ENCODE assay signal across 8 cellular contexts in genomic region chr22:26585104-26585790, GRCh38. TPM values are rescaled to one million over a fixed set of nuclear protein-coding genes. Genes with fewer than 3 reads are reported as not detected.
A peak's percentile ranks its signal among the peaks of the same experiment; 100 is the strongest.
DNase-seq lines count a peak whose midpoint lies in the region; TF ChIP-seq lines count a peak whose summit lies in the region.

No MANE protein-coding gene starts in this region.

- H4K91ac ChIP-seq in mesenchymal stem cell (ENCODE audit: low read length): no peak overlapping the region

- H3K79me1 ChIP-seq in mesenchymal stem cell (replicated peaks; ENCODE audit: low read length, poor library complexity, severe bottlenecking): peaks cover 31% of the 10 kb centered on the region

- no peak overlapping the region for H3K23ac ChIP-seq in mesenchymal stem cell (ENCODE audit: low read length in 2 of 2)

- H3K27ac ChIP-seq in mesenchymal stem cell (ENCODE audit: low read length, poor library complexity, severe bottlenecking): peak overlapping the region; percentile 1

- H3K18ac ChIP-seq in mesenchymal stem cell (ENCODE audit: low read depth in 1 of 2, low read length in 2 of 2): peak overlapping the region in 1 of 2 experiments; percentile 18

- DNase-seq in AG08395 (ENCODE audit: low spot score): peak; percentile 81
- DNase-seq in HT1080 (ENCODE audit: low read depth): peak; percentile 96
- peak; percentile 79 for DNase-seq in astrocyte of the spinal cord (ENCODE audit: low read depth, low spot score)
- peak; percentile 71 for DNase-seq in mesenchymal stem cell
- DNase-seq in SIG-M5 treated with dmso at 0.1 percent for 504 hours (lab: John Stamatoyannopoulos, UW; ENCODE audit: unreplicated experiment): no peak
- DNase-seq in SHP77 treated with DMSO at 0.1 percent for 48 hours (lab: John Stamatoyannopoulos, UW): no peak
- no peak for DNase-seq in NK-92 treated with Interleukin-12 subunit alpha and Interleukin-12 subunit beta, amount 100 ng/mL, for 24 hours (lab: John Stamatoyannopoulos, UW)
- DNase-seq in epidermal melanocyte (ENCODE audit: insufficient read length, low spot score): no peak

- H2BK5ac ChIP-seq in mesenchymal stem cell (ENCODE audit: low read depth, low read length, poor library complexity, severe bottlenecking): no peak overlapping the region

- H2BK15ac ChIP-seq in mesenchymal stem cell (ENCODE audit: low read depth, poor library complexity, severe bottlenecking): no peak overlapping the region

- in situ Hi-C loops in astrocyte of the spinal cord (cut with HindIII; ENCODE audit: low sequenced_read_pairs): no loop called here

- no peak overlapping the region for H2BK12ac ChIP-seq in mesenchymal stem cell (ENCODE audit: low read length in 2 of 2)

- peaks cover 3% of the 10 kb centered on the region for H3K9me3 ChIP-seq in mesenchymal stem cell (ENCODE audit: control insufficient read depth, low read length)

- H3K36me3 ChIP-seq in mesenchymal stem cell (ENCODE audit: control insufficient read depth in 1 of 2, insufficient read depth in 2 of 2, low read depth in 1 of 2, low read length in 2 of 2): peaks cover 0 to 12% of the 10 kb centered on the region in 2 experiments

- H3K4ac ChIP-seq in mesenchymal stem cell (ENCODE audit: low read depth in 1 of 2, low read length in 2 of 2): no peak overlapping the region

- H3K4me2 ChIP-seq in mesenchymal stem cell (ENCODE audit: low read length, poor library complexity, severe bottlenecking): no peak overlapping the region

- H3K4me3 ChIP-seq in astrocyte of the spinal cord (ENCODE audit: low read depth, low read length) (no peak overlapping the region), mesenchymal stem cell (ENCODE audit: insufficient read depth in 1 of 2, low read depth in 1 of 2, low read length in 2 of 2) (no peak overlapping the region)

- peak overlapping the region; percentile 44 for H2BK120ac ChIP-seq in mesenchymal stem cell (ENCODE audit: low read depth, low read length)

- no peak overlapping the region for H3K14ac ChIP-seq in mesenchymal stem cell (ENCODE audit: low read length in 2 of 2)

- no peak overlapping the region for H2AK5ac ChIP-seq in mesenchymal stem cell (ENCODE audit: low read length, severe bottlenecking)

- TF ChIP-seq CTCF in astrocyte of the spinal cord (IDR thresholded peaks at IDR 0.05; ENCODE audit: low read depth, low read length): peak; percentile 33

- peaks cover 14% of the 10 kb centered on the region for H3K4me1 ChIP-seq in mesenchymal stem cell (ENCODE audit: control insufficient read depth, insufficient read depth, low read depth, low read length)

- no peaks in the 10 kb centered on the region for H3K27me3 ChIP-seq in mesenchymal stem cell (ENCODE audit: control insufficient read depth in 1 of 2, insufficient read depth in 1 of 2, low read length in 2 of 2)

- peak overlapping the region; percentile 47 for H4K8ac ChIP-seq in mesenchymal stem cell (ENCODE audit: low read length)

- H2AFZ ChIP-seq in mesenchymal stem cell (ENCODE audit: low read depth, low read length): no peak overlapping the region

- H3K9ac ChIP-seq in mesenchymal stem cell (ENCODE audit: low read length): no peak overlapping the region

- WGBS in mesenchymal stem cell: 61% methylated on average over 10 of the region's 11 CpGs

RNA-seq across cellular contexts. Expression of gene TPST2, which starts 4.7 kb away (rescaled TPM):
- 42.6 and 50.1 TPM in 2 replicates for total RNA-seq in HT1080 (2014; rRNA removed; shearing (Covaris generic))
- 39.2 and 40.2 TPM in 2 replicates for polyA plus RNA-seq in HT1080 (2015; cell fraction: cytosol; rRNA removed)
- 22.5 and 28.3 TPM in 2 replicates for polyA plus RNA-seq in HT1080 (2015; cell fraction: nucleus; rRNA removed)
- polyA plus RNA-seq in mesenchymal stem cell (2013, experiment 1 of 2): 15.3 TPM
- polyA plus RNA-seq in mesenchymal stem cell (2013, experiment 2 of 2): 16.3 TPM

RNA-seq across cellular contexts. Expression of gene CRYBB1, which starts 32.6 kb away (rescaled TPM):
- not detected in 2 replicates for total RNA-seq in HT1080 (2014; rRNA removed; shearing (Covaris generic))
- not detected in 2 replicates for polyA plus RNA-seq in HT1080 (2015; cell fraction: cytosol; rRNA removed)
- not detected in 2 replicates for polyA plus RNA-seq in HT1080 (2015; cell fraction: nucleus; rRNA removed)
- polyA plus RNA-seq in mesenchymal stem cell (2013, experiment 1 of 2): not detected
- not detected for polyA plus RNA-seq in mesenchymal stem cell (2013, experiment 2 of 2)

RNA-seq across cellular contexts. Expression of gene CRYBA4, which starts 36.5 kb away (rescaled TPM):
- total RNA-seq in HT1080 (2014; rRNA removed; shearing (Covaris generic)): not detected in 2 replicates
- polyA plus RNA-seq in HT1080 (2015; cell fraction: cytosol; rRNA removed): not detected in 2 replicates
- not detected in 2 replicates for polyA plus RNA-seq in HT1080 (2015; cell fraction: nucleus; rRNA removed)
- polyA plus RNA-seq in mesenchymal stem cell (2013, experiment 1 of 2): not detected
- not detected for polyA plus RNA-seq in mesenchymal stem cell (2013, experiment 2 of 2)

Comparison
In these comparisons a context has a peak if more than half of its experiments do, and no peak if none do; other contexts are left out.
1. DNase-seq: peak in AG08395 (single experiment), HT1080 (single experiment), astrocyte of the spinal cord (single experiment) and mesenchymal stem cell (single experiment); none in SIG-M5 treated with dmso at 0.1 percent for 504 hours (single experiment), SHP77 treated with DMSO at 0.1 percent for 48 hours (single experiment), NK-92 treated with Interleukin-12 subunit alpha and Interleukin-12 subunit beta, amount 100 ng/mL, for 24 hours (single experiment) and epidermal melanocyte (single experiment).